Comparison of ENCODE assay signal across 11 cellular contexts in genomic region chr18:3321133-3321812, GRCh38. TPM values are rescaled to one million over a fixed set of nuclear protein-coding genes. Genes with fewer than 3 reads are reported as not detected.
DNase-seq lines count a peak whose midpoint lies in the region; ATAC-seq and TF ChIP-seq lines count a peak whose summit lies in the region.
"Had no signal": no experiment of that assay in that cellular context is flagged by ENCODE, and none has a peak within 500 bp of the region (broad histone marks: within the 10 kb centered on the region; RNA-seq: fewer than 3 reads in every experiment).

No MANE protein-coding gene starts in this region.

- no peak overlapping the region for H3K9ac ChIP-seq in neural progenitor cell

- no peaks in the 10 kb centered on the region for H3K36me3 Mint-ChIP-seq in activated T-helper 17 cell treated with anti-CD3 and anti-CD28 coated beads, Interleukin-2, amount 50 U/mL, for 72 hours (ENCODE audit: low read depth)
- H3K36me3 Mint-ChIP-seq in neural progenitor cell, result peaks cover 1% of the 10 kb centered on the region
- H3K36me3 Mint-ChIP-seq in activated naive CD8-positive, alpha-beta T cell treated with anti-CD3 and anti-CD28 coated beads for 36 hours, result no peaks in the 10 kb centered on the region
- H3K36me3 Mint-ChIP-seq in activated CD8-positive, alpha-beta T cell treated with anti-CD3 and anti-CD28 coated beads, Interleukin-2, amount 10 ng/mL, durations not matched to agents 7 days and 5 days (ENCODE audit: low read depth), result no peaks in the 10 kb centered on the region
- H3K36me3 Mint-ChIP-seq: T-cell had no signal

- no peaks in the 10 kb centered on the region for H3K36me3 ChIP-seq in MG63
- H3K36me3 ChIP-seq in neural progenitor cell, result no peaks in the 10 kb centered on the region

- no peak for TF ChIP-seq CTCF in neural progenitor cell (IDR thresholded peaks at IDR 0.05)

- no peaks in the 10 kb centered on the region for H3K9me3 Mint-ChIP-seq in activated T-helper 17 cell treated with anti-CD3 and anti-CD28 coated beads, Interleukin-2, amount 50 U/mL, for 72 hours
- H3K9me3 Mint-ChIP-seq in neural progenitor cell, result peaks cover 6% of the 10 kb centered on the region
- no peaks in the 10 kb centered on the region for H3K9me3 Mint-ChIP-seq in activated naive CD8-positive, alpha-beta T cell treated with anti-CD3 and anti-CD28 coated beads for 36 hours
- peaks cover 2% of the 10 kb centered on the region for H3K9me3 Mint-ChIP-seq in activated CD8-positive, alpha-beta T cell treated with anti-CD3 and anti-CD28 coated beads, Interleukin-2, amount 10 ng/mL, durations not matched to agents 7 days and 5 days (ENCODE audit: insufficient read depth)
- H3K9me3 Mint-ChIP-seq: T-cell had no signal

- in situ Hi-C loops in Caki2 (cut with HindIII; ENCODE audit: low pct_unique_long_range_greater_than_20kb, low sequenced_read_pairs), result no loop called here

- H3K4me1 Mint-ChIP-seq in activated T-helper 17 cell treated with anti-CD3 and anti-CD28 coated beads, Interleukin-2, amount 50 U/mL, for 72 hours, result peaks cover 18% of the 10 kb centered on the region
- peaks cover 5% of the 10 kb centered on the region for H3K4me1 Mint-ChIP-seq in neural progenitor cell
- H3K4me1 Mint-ChIP-seq in activated naive CD8-positive, alpha-beta T cell treated with anti-CD3 and anti-CD28 coated beads for 36 hours, result peaks cover 7% of the 10 kb centered on the region
- H3K4me1 Mint-ChIP-seq in activated CD8-positive, alpha-beta T cell treated with anti-CD3 and anti-CD28 coated beads, Interleukin-2, amount 10 ng/mL, durations not matched to agents 7 days and 5 days (ENCODE audit: low read depth), result peaks cover 3% of the 10 kb centered on the region

- H3K27ac Mint-ChIP-seq in activated T-helper 17 cell treated with anti-CD3 and anti-CD28 coated beads, Interleukin-2, amount 50 U/mL, for 72 hours, result no peak overlapping the region
- no peak overlapping the region for H3K27ac Mint-ChIP-seq in neural progenitor cell
- H3K27ac Mint-ChIP-seq in activated naive CD8-positive, alpha-beta T cell treated with anti-CD3 and anti-CD28 coated beads for 36 hours, result no peak overlapping the region
- H3K27ac Mint-ChIP-seq in activated CD8-positive, alpha-beta T cell treated with anti-CD3 and anti-CD28 coated beads, Interleukin-2, amount 10 ng/mL, durations not matched to agents 7 days and 5 days, result no peak overlapping the region
- H3K27ac Mint-ChIP-seq: T-cell had no signal

- no peaks in the 10 kb centered on the region for H3K79me2 ChIP-seq in neural progenitor cell (ENCODE audit: low read depth)

- no peaks in the 10 kb centered on the region for H3K27me3 ChIP-seq in MG63
- H3K27me3 ChIP-seq in neural progenitor cell, result no peaks in the 10 kb centered on the region

- no peak overlapping the region for H3K4me3 Mint-ChIP-seq in activated T-helper 17 cell treated with anti-CD3 and anti-CD28 coated beads, Interleukin-2, amount 50 U/mL, for 72 hours
- no peak overlapping the region for H3K4me3 Mint-ChIP-seq in neural progenitor cell
- H3K4me3 Mint-ChIP-seq in activated naive CD8-positive, alpha-beta T cell treated with anti-CD3 and anti-CD28 coated beads for 36 hours, result no peak overlapping the region
- no peak overlapping the region for H3K4me3 Mint-ChIP-seq in activated CD8-positive, alpha-beta T cell treated with anti-CD3 and anti-CD28 coated beads, Interleukin-2, amount 10 ng/mL, durations not matched to agents 7 days and 5 days
- H3K4me3 Mint-ChIP-seq: T-cell had no signal

- CTCF ChIA-PET in activated CD8-positive, alpha-beta T cell treated with anti-CD3 and anti-CD28 coated beads, Interleukin-2, amount 10 ng/mL, durations not matched to agents 7 days and 5 days (lab: Charles Lee), result interaction anchor here (1.6 to 2.5 kb wide), 2 partner anchors 24 to 345 kb away, joined by 4 to 8 read pairs; no protein-coding TSS in a partner anchor

- H3K27ac ChIP-seq in neural progenitor cell, result no peak overlapping the region

- H3K27me3 Mint-ChIP-seq in activated T-helper 17 cell treated with anti-CD3 and anti-CD28 coated beads, Interleukin-2, amount 50 U/mL, for 72 hours, result peaks cover 11% of the 10 kb centered on the region
- H3K27me3 Mint-ChIP-seq in neural progenitor cell (ENCODE audit: insufficient read depth, low read depth), result peaks cover 5% of the 10 kb centered on the region
- H3K27me3 Mint-ChIP-seq in activated naive CD8-positive, alpha-beta T cell treated with anti-CD3 and anti-CD28 coated beads for 36 hours, result peaks cover 13% of the 10 kb centered on the region
- peaks cover 2% of the 10 kb centered on the region for H3K27me3 Mint-ChIP-seq in activated CD8-positive, alpha-beta T cell treated with anti-CD3 and anti-CD28 coated beads, Interleukin-2, amount 10 ng/mL, durations not matched to agents 7 days and 5 days (ENCODE audit: low read depth)

- peak; percentile 62 for ATAC-seq in activated T-helper 17 cell treated with anti-CD3 and anti-CD28 coated beads, Interleukin-2, amount 50 U/mL, for 72 hours (replicated peaks)
- no peak for ATAC-seq in activated CD8-positive, alpha-beta T cell treated with anti-CD3 and anti-CD28 coated beads, Interleukin-2, amount 10 ng/mL, durations not matched to agents 7 days and 5 days
- ATAC-seq in GM21529 (IDR thresholded peaks at IDR 0.05; ENCODE audit: unreplicated experiment), result no peak
- ATAC-seq: T-cell had no signal

- DNase-seq in Caki2 (ENCODE audit: low read depth), result peak; percentile 28
- peak; percentile 82 for DNase-seq in MG63
- DNase-seq in kidney glomerular epithelial cell (lab: John Stamatoyannopoulos, UW), result peak; percentile 77
- DNase-seq in neural progenitor cell (ENCODE audit: low spot score), result no peak
- DNase-seq in activated naive CD8-positive, alpha-beta T cell treated with anti-CD3 and anti-CD28 coated beads for 36 hours, result no peak
- DNase-seq in activated CD8-positive, alpha-beta T cell treated with anti-CD3 and anti-CD28 coated beads, Interleukin-2, amount 10 ng/mL, durations not matched to agents 7 days and 5 days, result no peak
- DNase-seq: activated gamma-delta T cell; stimulated activated naive CD4-positive, alpha-beta T cell treated with Interleukin-2 at 50 U/mL for 16 hours; T-cell had no signal

- H3K4me2 ChIP-seq in neural progenitor cell, result no peak overlapping the region

- no peaks in the 10 kb centered on the region for H3F3A ChIP-seq in neural progenitor cell (ENCODE audit: low read depth)

- H3K4me3 ChIP-seq in MG63 (no peak overlapping the region), neural progenitor cell (no peak overlapping the region)

- POLR2A ChIA-PET in activated CD8-positive, alpha-beta T cell treated with anti-CD3 and anti-CD28 coated beads, Interleukin-2, amount 10 ng/mL, durations not matched to agents 7 days and 5 days (lab: Charles Lee), result interaction anchor here (1.2 kb wide), 1 partner anchor 126 kb away, joined by 4 read pairs; no protein-coding TSS in a partner anchor

- H3K4me1 ChIP-seq in neural progenitor cell, result no peaks in the 10 kb centered on the region

- no peak overlapping the region for H2AFZ ChIP-seq in neural progenitor cell (replicated peaks)

- H4K20me1 ChIP-seq in neural progenitor cell (ENCODE audit: low read depth), result no peaks in the 10 kb centered on the region

- H3K9me3 ChIP-seq in MG63 (no peaks in the 10 kb centered on the region; the same call in 1 of the 2 replicates), neural progenitor cell (ENCODE audit: low read depth) (no peaks in the 10 kb centered on the region)

RNA-seq across cellular contexts. Expression of gene MYL12B, which starts 59.3 kb away (rescaled TPM):
- 492 and 553 TPM in 2 replicates for total RNA-seq in Caki2 (2014; rRNA removed; shearing (Covaris generic); ENCODE audit: low replicate concordance)
- 311 and 396 TPM in 2 replicates for total RNA-seq in MG63 (2014; rRNA removed; shearing (Covaris generic); ENCODE audit: low replicate concordance)
- total RNA-seq in activated T-helper 17 cell treated with anti-CD3 and anti-CD28 coated beads, Interleukin-2, amount 50 U/mL, for 72 hours, result 100 to 1,000 TPM; 206 to 271 TPM
- 127 and 152 TPM in 2 replicates for total RNA-seq in neural progenitor cell (ENCODE audit: low replicate concordance)
- 100 to 1,000 TPM; 234 to 235 TPM for total RNA-seq in activated naive CD8-positive, alpha-beta T cell treated with anti-CD3 and anti-CD28 coated beads for 36 hours
- 100 to 1,000 TPM; 402 to 404 TPM for total RNA-seq in activated CD8-positive, alpha-beta T cell treated with anti-CD3 and anti-CD28 coated beads, Interleukin-2, amount 10 ng/mL, durations not matched to agents 7 days and 5 days

Comparison
In these comparisons a context has a peak if more than half of its experiments do, and no peak if none do; other contexts are left out.
1. DNase-seq: peak in Caki2 (single experiment), MG63 (single experiment) and kidney glomerular epithelial cell (single experiment); none in neural progenitor cell (single experiment), activated naive CD8-positive, alpha-beta T cell treated with anti-CD3 and anti-CD28 coated beads for 36 hours (single experiment) and activated CD8-positive, alpha-beta T cell treated with anti-CD3 and anti-CD28 coated beads, Interleukin-2, amount 10 ng/mL, durations not matched to agents 7 days and 5 days (single experiment).